ENCODE assay signal across 1 cellular context in the genomic region with DNA sequence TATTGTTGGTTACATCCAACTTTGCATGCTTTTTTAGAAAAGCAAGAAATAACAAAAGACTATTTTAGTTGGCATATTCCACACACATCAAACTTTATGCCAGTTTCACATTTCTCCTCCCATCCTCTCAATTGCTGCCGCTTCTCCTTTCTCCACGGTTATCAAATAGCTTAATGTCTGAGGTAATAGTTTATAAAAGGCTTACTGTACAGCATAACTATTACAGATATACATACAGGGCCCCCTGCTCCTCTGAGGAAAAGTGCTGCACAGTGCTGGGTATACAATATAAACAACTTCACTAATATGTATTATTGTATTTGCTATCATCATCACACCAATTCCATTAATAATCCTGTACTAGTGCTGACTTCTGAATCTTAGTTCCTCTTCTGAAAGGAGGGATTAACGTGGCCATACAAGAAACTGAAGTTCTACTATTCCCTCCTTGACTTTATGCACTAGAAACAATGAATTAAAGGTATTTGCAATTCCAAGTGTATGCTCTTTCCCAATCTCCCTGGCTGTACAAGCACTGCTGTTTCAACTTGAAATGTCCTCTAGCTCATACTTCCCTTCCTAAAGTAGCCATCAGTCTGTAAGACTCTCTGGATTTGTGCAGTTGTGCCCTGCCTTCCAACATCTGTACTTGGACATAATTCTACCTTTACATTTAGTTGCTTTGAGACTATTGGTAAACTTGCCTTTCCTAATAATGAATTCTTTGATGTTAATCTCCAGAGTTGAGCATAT.
TF ChIP-seq lines count a peak whose summit lies in the region.

No MANE protein-coding gene starts in this region.

TF ChIP-seq in SK-N-SH, 30 proteins besides CTCF, POLR2A, EP300 and RAD21 (continued from another document):
- TF ChIP-seq, protein P1, sequence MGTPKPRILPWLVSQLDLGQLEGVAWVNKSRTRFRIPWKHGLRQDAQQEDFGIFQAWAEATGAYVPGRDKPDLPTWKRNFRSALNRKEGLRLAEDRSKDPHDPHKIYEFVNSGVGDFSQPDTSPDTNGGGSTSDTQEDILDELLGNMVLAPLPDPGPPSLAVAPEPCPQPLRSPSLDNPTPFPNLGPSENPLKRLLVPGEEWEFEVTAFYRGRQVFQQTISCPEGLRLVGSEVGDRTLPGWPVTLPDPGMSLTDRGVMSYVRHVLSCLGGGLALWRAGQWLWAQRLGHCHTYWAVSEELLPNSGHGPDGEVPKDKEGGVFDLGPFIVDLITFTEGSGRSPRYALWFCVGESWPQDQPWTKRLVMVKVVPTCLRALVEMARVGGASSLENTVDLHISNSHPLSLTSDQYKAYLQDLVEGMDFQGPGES (IDR thresholded peaks at IDR 0.05; ENCODE audit: low read depth, low read length), result no peak
TF ChIP-seq in SK-N-SH: peak in this region for 0.
